ENCODE assay signal across 1 cellular context in the genomic region with DNA sequence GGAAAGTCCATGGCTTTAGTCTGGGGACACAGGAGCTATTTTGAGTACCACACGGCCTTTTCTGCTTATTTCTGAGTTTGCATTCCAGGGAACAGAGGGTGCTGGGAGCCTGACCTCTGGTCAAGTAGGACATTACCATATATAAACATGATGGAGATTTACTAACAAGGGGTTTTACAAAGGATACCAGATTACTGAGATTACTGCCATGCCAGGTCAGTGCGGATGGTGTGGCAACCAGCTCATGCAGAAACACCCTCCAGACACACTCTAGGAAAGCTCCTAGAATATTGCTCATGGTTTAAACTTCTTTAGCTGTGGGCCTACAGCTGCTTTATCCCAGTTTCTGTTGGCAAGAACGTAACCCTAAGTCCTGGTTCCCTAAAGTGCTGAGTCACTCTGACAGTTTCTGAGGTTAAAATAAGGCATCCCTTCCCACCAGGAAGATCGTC.
TF ChIP-seq lines count a peak whose summit lies in the region.

No MANE protein-coding gene starts in this region.

TF ChIP-seq in IMR-90, 13 proteins besides CTCF, POLR2A, EP300 and RAD21:
- TF ChIP-seq BHLHE40 (IDR thresholded peaks at IDR 0.05; ENCODE audit: low read depth, low read length) (peak; percentile 33; the same call in 1 of the 2 replicates), CEBPB (IDR thresholded peaks at IDR 0.05; ENCODE audit: low read depth, low read length) (peak; percentile 72), SMC3 (IDR thresholded peaks at IDR 0.05; ENCODE audit: low read depth, low read length) (no peak), RFX5 (IDR thresholded peaks at IDR 0.05; ENCODE audit: low read depth, low read length) (no peak), MAZ (IDR thresholded peaks at IDR 0.05; ENCODE audit: borderline replicate concordance, low read depth, low read length) (no peak), NFE2L2 (IDR thresholded peaks at IDR 0.05; ENCODE audit: low read depth, low read length) (peak; percentile 100), FOS (IDR thresholded peaks at IDR 0.05; ENCODE audit: low read depth, low read length) (no peak), RCOR1 (IDR thresholded peaks at IDR 0.05; ENCODE audit: insufficient replicate concordance, low read length) (no peak), MAFK (IDR thresholded peaks at IDR 0.05; ENCODE audit: low read depth, low read length) (peak; percentile 89)
- TF ChIP-seq, protein P1, sequence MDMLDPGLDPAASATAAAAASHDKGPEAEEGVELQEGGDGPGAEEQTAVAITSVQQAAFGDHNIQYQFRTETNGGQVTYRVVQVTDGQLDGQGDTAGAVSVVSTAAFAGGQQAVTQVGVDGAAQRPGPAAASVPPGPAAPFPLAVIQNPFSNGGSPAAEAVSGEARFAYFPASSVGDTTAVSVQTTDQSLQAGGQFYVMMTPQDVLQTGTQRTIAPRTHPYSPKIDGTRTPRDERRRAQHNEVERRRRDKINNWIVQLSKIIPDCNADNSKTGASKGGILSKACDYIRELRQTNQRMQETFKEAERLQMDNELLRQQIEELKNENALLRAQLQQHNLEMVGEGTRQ (IDR thresholded peaks at IDR 0.05; ENCODE audit: low read depth, low read length): no peak
